In genomic region chr10:86798636-86799035, GRCh38 we compare ENCODE assay signal across 1 cellular context.
TF ChIP-seq lines count a peak whose summit lies in the region.

No MANE protein-coding gene starts in this region.

TF ChIP-seq in GM12878, 131 proteins besides CTCF, POLR2A, EP300 and RAD21 (continued from another document):
- no peak for TF ChIP-seq TCF12 (IDR thresholded peaks at IDR 0.05; ENCODE audit: low read depth, low read length)
- 0 out of 2 replicates have a peak, but pooled peaks have one; percentile 19 for TF ChIP-seq EED (IDR thresholded peaks at IDR 0.05; ENCODE audit: low read depth)
- TF ChIP-seq IKZF2 (IDR thresholded peaks at IDR 0.05): peak; percentile 32 to 61; a peak in 2 of 4 replicates
TF ChIP-seq in GM12878: peak in this region for 5.
